18 cellular contexts compared by ENCODE assay signal in the genomic region with DNA sequence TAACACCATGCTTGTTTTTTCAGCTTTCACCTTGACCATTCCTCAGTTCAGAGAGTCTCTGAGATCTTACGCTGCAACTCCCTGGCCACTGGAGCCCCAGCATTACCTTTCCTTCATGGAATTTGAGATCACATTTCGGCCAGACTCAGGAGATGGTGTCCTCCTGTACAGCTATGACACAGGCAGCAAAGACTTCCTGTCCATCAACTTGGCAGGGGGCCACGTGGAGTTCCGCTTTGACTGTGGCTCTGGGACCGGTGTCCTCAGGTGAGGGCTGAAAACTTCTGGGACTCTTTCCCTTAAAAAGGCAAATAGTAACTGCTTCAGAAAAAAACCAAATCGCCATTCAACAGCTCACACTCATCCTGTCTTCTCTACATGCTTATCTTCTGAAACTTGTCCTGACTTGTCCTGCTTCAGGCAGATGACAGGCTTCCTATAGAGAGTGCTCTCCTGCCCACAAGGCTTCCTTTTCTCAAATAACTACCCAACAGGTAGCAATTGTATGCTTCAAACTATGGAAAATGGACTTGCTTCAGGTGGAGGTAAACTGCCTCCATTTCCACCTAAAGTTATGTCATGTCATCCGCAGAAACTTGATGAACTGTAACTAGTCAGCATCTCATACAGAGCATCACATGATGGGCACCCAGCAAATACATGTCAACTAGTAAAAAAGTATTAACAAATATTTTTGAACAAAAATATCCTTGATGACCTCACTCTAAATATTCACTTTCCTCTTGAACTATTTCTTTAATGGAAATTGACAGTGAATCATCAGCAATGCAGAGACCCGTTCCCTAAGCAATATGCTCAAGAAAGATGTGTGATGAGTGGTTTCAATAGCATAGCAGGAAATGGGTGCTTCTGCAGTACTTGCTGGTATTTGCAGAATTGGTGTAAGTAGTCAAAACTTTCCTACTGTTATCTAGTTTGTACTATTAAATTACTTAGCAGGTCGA.
DNase-seq lines count a peak whose midpoint lies in the region; ATAC-seq and TF ChIP-seq lines count a peak whose summit lies in the region.
"Had no signal": no experiment of that assay in that cellular context is flagged by ENCODE, and none has a peak within 500 bp of the region (broad histone marks: within the 10 kb centered on the region; RNA-seq: fewer than 3 reads in every experiment).

No MANE protein-coding gene starts in this region.

- ATAC-seq in Right ventricle myocardium superior (ENCODE audit: poor library complexity) (no peak), PC-3 (no peak), gastroesophageal sphincter (no peak)
- ATAC-seq: natural killer cell treated with Interleukin-12 subunit alpha and Interleukin-12 subunit beta and Interleukin-15 and Interleukin-18, amount 100 ng/mL, for 72 hours had no signal

- H3K4me1 ChIP-seq in right atrium auricular region: no peaks in the 10 kb centered on the region
- H3K4me1 ChIP-seq in PC-3 (ENCODE audit: insufficient read depth, low read length): no peaks in the 10 kb centered on the region; the same call in 1 of the 2 replicates
- H3K4me1 ChIP-seq in gastroesophageal sphincter: no peaks in the 10 kb centered on the region

- H3K27ac ChIP-seq in right atrium auricular region (no peak overlapping the region), PC-3 (ENCODE audit: low read length) (no peak overlapping the region), gastroesophageal sphincter (no peak overlapping the region)
- H3K27ac ChIP-seq: GM23248 had no signal

- intact Hi-C loops in Right ventricle myocardium superior (cut with DNase I): no loop called here
- intact Hi-C loops in PC-3 (cut with micrococcal nuclease): no loop called here

- no TSS peak for BruUV-seq in PC-3 (replicated peaks; lab: Mats Ljungman, UMichigan)

- no peak for TF ChIP-seq POLR2A in gastroesophageal sphincter (IDR thresholded peaks at IDR 0.05)

- H2AFZ ChIP-seq in PC-3 (ENCODE audit: low read length): no peak overlapping the region
- H2AFZ ChIP-seq: GM23248 had no signal

- no peaks in the 10 kb centered on the region for H3K79me2 ChIP-seq in PC-3 (ENCODE audit: low read length)

- 84 to 88% methylated on average over 5 to 9 of the region's 9 CpGs for WGBS in gastroesophageal sphincter (ENCODE audit: low coverage in 1 of 2), 2 donors

- DNase-seq in right atrium auricular region (ENCODE audit: low spot score): peak; percentile 57
- DNase-seq in Right ventricle myocardium superior: no peak
- DNase-seq in PC-3: peak; percentile 21
- peak; percentile 35 to 53 for DNase-seq in foreskin fibroblast
- no peak for DNase-seq in MV-4-11 (lab: John Stamatoyannopoulos, UW)
- DNase-seq in D341Med (ENCODE audit: low spot score): no peak
- DNase-seq in NCI-H2081 treated with DMSO at 0.1 percent for 48 hours (lab: John Stamatoyannopoulos, UW): no peak
- DNase-seq: activated CD4-positive, CD25-positive, alpha-beta regulatory T cell; activated effector memory CD4-positive, alpha-beta T cell treated with anti-CD3 and anti-CD28 coated beads, Interleukin-2, amount 50 U/mL, for 16 hours; COR-L47; GF-D8; immature natural killer cell; NCI-H1694 treated with DMSO at 0.1 percent for 48 hours; stimulated activated CD4-positive, alpha-beta T cell treated with anti-CD3 and anti-CD28 coated beads, Interleukin-15, amount 100 ng/mL, for 24 hours had no signal

- H3K27me3 ChIP-seq in right atrium auricular region (no peaks in the 10 kb centered on the region), PC-3 (ENCODE audit: low read length) (no peaks in the 10 kb centered on the region), gastroesophageal sphincter (no peaks in the 10 kb centered on the region)

- no peak overlapping the region for H3K9ac ChIP-seq in PC-3 (ENCODE audit: low read length)
- H3K9ac ChIP-seq: GM23248 had no signal

- no peak overlapping the region for H3K4me2 ChIP-seq in PC-3 (ENCODE audit: low read length)

- H3F3A ChIP-seq in PC-3 (ENCODE audit: low read length, unreplicated experiment): no peaks in the 10 kb centered on the region

- CTCF ChIA-PET in PC-3 (lab: Charles Lee): no interaction called here

- POLR2A ChIA-PET in PC-3 (lab: Charles Lee; ENCODE audit: unreplicated experiment): no interaction called here

- H3K36me3 ChIP-seq in right atrium auricular region: no peaks in the 10 kb centered on the region
- no peaks in the 10 kb centered on the region for H3K36me3 ChIP-seq in PC-3 (ENCODE audit: low read depth, low read length)
- H3K36me3 ChIP-seq in gastroesophageal sphincter: no peaks in the 10 kb centered on the region

- no peak for TF ChIP-seq CTCF in right atrium auricular region (IDR thresholded peaks at IDR 0.05)
- TF ChIP-seq CTCF in PC-3 (conservative IDR thresholded peaks at IDR 0.05; ENCODE audit: low read depth, low read length): no peak
- no peak for TF ChIP-seq CTCF in foreskin fibroblast (IDR thresholded peaks at IDR 0.05; ENCODE audit: low read depth, low read length)
- no peak for TF ChIP-seq CTCF in gastroesophageal sphincter (IDR thresholded peaks at IDR 0.05)

- H4K20me1 ChIP-seq in PC-3 (ENCODE audit: low read length): no peaks in the 10 kb centered on the region

- no peaks in the 10 kb centered on the region for H3K9me2 ChIP-seq in PC-3 (replicated peaks; ENCODE audit: low read length)

- TF ChIP-seq EP300 in gastroesophageal sphincter (IDR thresholded peaks at IDR 0.05): no peak

- no peak overlapping the region for H3K4me3 ChIP-seq in right atrium auricular region
- H3K4me3 ChIP-seq in PC-3 (ENCODE audit: low read length): no peak overlapping the region
- H3K4me3 ChIP-seq in foreskin fibroblast (ENCODE audit: low read depth in 1 of 2, low read length in 2 of 2): no peak overlapping the region
- no peak overlapping the region for H3K4me3 ChIP-seq in gastroesophageal sphincter
- H3K4me3 ChIP-seq: GM23248, lung had no signal

- H3K9me3 ChIP-seq in right atrium auricular region (no peaks in the 10 kb centered on the region), PC-3 (ENCODE audit: low read length) (no peaks in the 10 kb centered on the region), gastroesophageal sphincter (no peaks in the 10 kb centered on the region)

Comparison
In these comparisons a context has a peak if more than half of its experiments do, and no peak if none do; other contexts are left out.
1. DNase-seq: peak in right atrium auricular region (single experiment), PC-3 (single experiment) and foreskin fibroblast (2 of 2); none in Right ventricle myocardium superior (single experiment), MV-4-11 (single experiment), D341Med (single experiment) and NCI-H2081 treated with DMSO at 0.1 percent for 48 hours (single experiment).